ENCODE assay signal across 8 cellular contexts in the genomic region with DNA sequence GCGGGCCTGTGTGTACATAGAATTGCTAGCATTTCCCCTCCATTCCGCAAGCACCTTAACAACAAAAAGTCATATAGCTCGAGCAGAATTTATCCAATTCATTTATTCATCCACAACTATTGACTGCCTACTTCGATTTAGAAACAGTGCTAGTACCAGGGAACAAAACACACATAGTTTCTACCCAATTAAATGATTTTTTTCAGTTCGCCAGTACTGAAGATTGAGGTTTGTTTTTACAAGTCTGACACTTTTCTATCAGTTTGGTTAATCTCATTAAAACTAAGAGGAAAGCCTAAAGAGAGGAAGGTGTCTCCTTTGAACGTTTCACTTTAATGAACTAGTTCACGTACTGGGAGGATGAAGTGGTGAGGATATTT. TPM values are rescaled to one million over a fixed set of nuclear protein-coding genes. Genes with fewer than 3 reads are reported as not detected.
DNase-seq lines count a peak whose midpoint lies in the region; ATAC-seq, FAIRE-seq and TF ChIP-seq lines count a peak whose summit lies in the region.

No MANE protein-coding gene starts in this region.

- TF ChIP-seq POLR2A in adrenal gland (IDR thresholded peaks at IDR 0.05) (no peak), HepG2 (IDR thresholded peaks at IDR 0.05; ENCODE audit: insufficient read depth in 1 of 2, low read depth in 2 of 2, low read length in 2 of 2) (no peak)

- H3K36me3 Mint-ChIP-seq in activated T-cell treated with anti-CD3 and anti-CD28 coated beads, Interleukin-2, amount 50 U/mL, for 72 hours (ENCODE audit: insufficient read depth in 2 of 2), result peaks cover 8 to 10% of the 10 kb centered on the region in 2 donors

- 0 to 1% (median 0%) methylated on average over 7 of the region's 7 CpGs for WGBS in adrenal gland, 4 donors
- WGBS in HepG2 (ENCODE audit: low lambda C conversion rate), result under 1% methylated on average over 7 of the region's 7 CpGs

- H3K4me3 Mint-ChIP-seq in activated T-cell treated with anti-CD3 and anti-CD28 coated beads, Interleukin-2, amount 50 U/mL, for 72 hours, result peak overlapping the region; percentile 99 to 100

- H3K9me3 ChIP-seq in adrenal gland (replicated peaks in 1 of 3) (no peaks in the 10 kb centered on the region), HepG2 (ENCODE audit: low read length) (no peaks in the 10 kb centered on the region), tibial artery (no peaks in the 10 kb centered on the region)

- H3K79me2 ChIP-seq in HepG2 (ENCODE audit: insufficient read depth, low read length), result peaks cover 70% of the 10 kb centered on the region

- intact Hi-C loops in adrenal gland (cut with DNase I) (loop anchor here in 1 of 2 donors (10.0 kb wide), 1 partner anchor 46 kb away; no protein-coding TSS in a partner anchor), HepG2 (cut with micrococcal nuclease; ENCODE audit: unreplicated experiment) (loop anchor here (2.0 to 5.0 kb wide), 2 partner anchors 64 to 96 kb away; partner anchors contain the start of gene BLTP3A), tibial artery (cut with DNase I; ENCODE audit: low total_unique reads) (loop anchor here (5.0 kb wide), 2 partner anchors 96 to 131 kb away; partner anchors contain the start of genes BLTP3A and SNRPC)

- DNase-seq in activated T-cell treated with anti-CD3 and anti-CD28 coated beads, Interleukin-2, amount 50 U/mL, for 72 hours, result no peak
- DNase-seq in activated T-cell treated with anti-CD3 and anti-CD28 coated beads for 4 hours (no peak), adrenal gland (no peak), HepG2 (ENCODE audit: low spot score) (no peak), tibial artery (no peak), hepatic stellate cell (ENCODE audit: low spot score) (no peak), GM03348 (ENCODE audit: low spot score) (no peak)

- TF ChIP-seq EP300 in HepG2 (IDR thresholded peaks at IDR 0.05; ENCODE audit: low read depth in 2 of 2, low read length in 2 of 2) (no peak), HepG2 (CRISPR knock-in tag; IDR thresholded peaks at IDR 0.05; ENCODE audit: borderline replicate concordance) (no peak)

- ATAC-seq in activated T-cell treated with anti-CD3 and anti-CD28 coated beads, Interleukin-2, amount 50 U/mL, for 72 hours (replicated peaks in 1 of 2), result no peak
- ATAC-seq in HepG2 (no peak), HG03469 (IDR thresholded peaks at IDR 0.05; ENCODE audit: unreplicated experiment) (no peak)

- peak overlapping the region; percentile 100 for H3K27ac Mint-ChIP-seq in activated T-cell treated with anti-CD3 and anti-CD28 coated beads, Interleukin-2, amount 50 U/mL, for 72 hours

- no peaks in the 10 kb centered on the region for H3K27me3 Mint-ChIP-seq in activated T-cell treated with anti-CD3 and anti-CD28 coated beads, Interleukin-2, amount 50 U/mL, for 72 hours (ENCODE audit: low read depth)

- TF ChIP-seq CTCF in adrenal gland (IDR thresholded peaks at IDR 0.05) (no peak), HepG2 (CRISPR knock-in tag; IDR thresholded peaks at IDR 0.05) (no peak), tibial artery (IDR thresholded peaks at IDR 0.05) (no peak)

- H3K9ac ChIP-seq in HepG2 (ENCODE audit: insufficient read depth, low read depth, low read length), result peak overlapping the region; percentile 88

- peak overlapping the region; percentile 76 to 95 (median 84) for H3K27ac ChIP-seq in adrenal gland
- peak overlapping the region; percentile 84 for H3K27ac ChIP-seq in HepG2 (ENCODE audit: extremely low read length, insufficient read depth, low read length)
- H3K27ac ChIP-seq in tibial artery, result peak overlapping the region; percentile 87 to 88

- H3K4me3 ChIP-seq in adrenal gland (peak overlapping the region in 3 of 4 donors; percentile 90 to 96 (median 92)), HepG2 (replicated peaks in 1 of 3; ENCODE audit: insufficient read depth in 1 of 3, low read depth in 2 of 3, low read length in 3 of 3) (peak overlapping the region; percentile 92 to 97 (median 94)), tibial artery (peak overlapping the region; percentile 75 to 95)

- BruUV-seq in HepG2 (replicated peaks; lab: Mats Ljungman, UMichigan), result TSS peak; percentile 96

- TF ChIP-seq RAD21 in HepG2 (CRISPR knock-in tag; IDR thresholded peaks at IDR 0.05), result no peak

- H3K4me1 ChIP-seq in adrenal gland (replicated peaks in 1 of 2) (peaks cover 18 to 37% of the 10 kb centered on the region in 2 donors), HepG2 (ENCODE audit: insufficient read depth, low read length) (peaks cover 55% of the 10 kb centered on the region), tibial artery (peaks cover 0 to 38% (median 19%) of the 10 kb centered on the region in 4 donors)

- peak overlapping the region; percentile 74 for H2AFZ ChIP-seq in HepG2 (ENCODE audit: low read length)

- H3K27me3 ChIP-seq in adrenal gland (no peaks in the 10 kb centered on the region), HepG2 (ENCODE audit: control insufficient read depth in 1 of 2, insufficient read depth in 2 of 2, low read length in 2 of 2) (no peaks in the 10 kb centered on the region; a peak in 1 of 5 replicates), tibial artery (no peaks in the 10 kb centered on the region)

- no peak for FAIRE-seq in HepG2 (lab: Jason Lieb, UNC)

- H3K4me2 ChIP-seq in HepG2 (ENCODE audit: low read depth, low read length), result peak overlapping the region; percentile 83

- POLR2A ChIA-PET in HepG2 (lab: Yijun Ruan, JAX), result interaction anchor here (0.6 to 2.7 kb wide), 17 partner anchors 10 to 371 kb away, joined by 3 to 19 read pairs (median 4); partner anchors contain the start of genes BLTP3A, ILRUN, SNRPC and ZNF76

- H3K4me1 Mint-ChIP-seq in activated T-cell treated with anti-CD3 and anti-CD28 coated beads, Interleukin-2, amount 50 U/mL, for 72 hours (ENCODE audit: low read depth), result peaks cover 42% of the 10 kb centered on the region

- in situ Hi-C loops in HepG2 (cut with HindIII; ENCODE audit: extremely low pct_ligation_motif_present, low pct_unique_long_range_greater_than_20kb), result no loop called here

- CTCF ChIA-PET in HepG2 (lab: Yijun Ruan, JAX; ENCODE audit: low intra/inter-chr PET ratio, low total read pairs), result no interaction called here

- H3K9me3 Mint-ChIP-seq in activated T-cell treated with anti-CD3 and anti-CD28 coated beads, Interleukin-2, amount 50 U/mL, for 72 hours, result peaks cover 3% of the 10 kb centered on the region in 2 donors

- H3K36me3 ChIP-seq in adrenal gland (replicated peaks in 1 of 2) (no peaks in the 10 kb centered on the region), HepG2 (replicated peaks in 1 of 2; ENCODE audit: control insufficient read depth in 1 of 2, insufficient read depth in 2 of 2, low read length in 2 of 2) (no peaks in the 10 kb centered on the region; a peak in 1 of 5 replicates), tibial artery (peaks cover 0 to 5% (median 4%) of the 10 kb centered on the region in 3 donors)

- H4K20me1 ChIP-seq in HepG2 (ENCODE audit: insufficient read depth, low read length), result no peaks in the 10 kb centered on the region

RNA-seq across cellular contexts. Expression of gene TAF11, which starts 0.6 kb away (rescaled TPM):
- total RNA-seq in activated T-cell treated with anti-CD3 and anti-CD28 coated beads, Interleukin-2, amount 50 U/mL, for 72 hours, result 10 to 100 TPM; 29.1 to 30.9 TPM
- total RNA-seq in adrenal gland (10 to 100 TPM; 16.4 to 27.8 (median 23.8) TPM), HepG2 (2016; rRNA removed; fragmentation: Illumina TruSeq; extraction: Trizol) (73.6 and 94.9 TPM in 2 replicates)
- polyA plus RNA-seq in adrenal gland (10 to 100 TPM; 28.5 to 45.5 (median 42.6) TPM), HepG2 (2011; rRNA removed) (29.5 and 35.4 TPM in 2 replicates)
- 15.2 and 17.0 TPM in 2 replicates for total RNA-seq in HepG2 (2016; cell fraction: cytosol; rRNA removed; fragmentation: Illumina TruSeq; extraction: Trizol; ENCODE audit: low read depth)
- total RNA-seq in HepG2 (2016; cell fraction: insoluble cytoplasmic fraction; rRNA removed; fragmentation: Illumina TruSeq; extraction: Trizol), result 76.1 and 101 TPM in 2 replicates
- 48.5 and 59.3 TPM in 2 replicates for total RNA-seq in HepG2 (2016; cell fraction: membrane; rRNA removed; fragmentation: Illumina TruSeq; extraction: Trizol)
- 26.5 and 29.8 TPM in 2 replicates for total RNA-seq in HepG2 (2016; cell fraction: nucleus; rRNA removed; fragmentation: Illumina TruSeq; extraction: Trizol)
- 19.6 and 30.9 TPM in 2 replicates for polyA plus RNA-seq in HepG2 (2011; cell fraction: cytosol; rRNA removed)
- polyA plus RNA-seq in HepG2 (2011; cell fraction: nucleus; rRNA removed), result 15.0 and 19.9 TPM in 2 replicates
- 25.1 and 34.4 TPM in 2 replicates for polyA plus RNA-seq in HepG2 (2012)
- polyA plus RNA-seq in HepG2 (2016; cell fraction: cytosol; fragmentation: Illumina TruSeq; extraction: Trizol; ENCODE audit: low read depth), result 17.3 and 17.5 TPM in 2 replicates
- 93.7 and 105 TPM in 2 replicates for polyA plus RNA-seq in HepG2 (2016; cell fraction: insoluble cytoplasmic fraction; fragmentation: Illumina TruSeq; extraction: Trizol; ENCODE audit: low read depth)
- 40.2 and 43.7 TPM in 2 replicates for polyA plus RNA-seq in HepG2 (2016; cell fraction: membrane; fragmentation: Illumina TruSeq; extraction: Trizol; ENCODE audit: low read depth)
- 53.1 and 56.0 TPM in 2 replicates for polyA plus RNA-seq in HepG2 (2016; cell fraction: nucleus; fragmentation: Illumina TruSeq; extraction: Trizol; ENCODE audit: insufficient read depth, low read depth)
- 10.4 and 14.8 TPM in 2 replicates for polyA minus RNA-seq in HepG2 (2011; rRNA and poly(A)+ RNA removed; ENCODE audit: low replicate concordance)
- 9.6 and 10.0 TPM in 2 replicates for polyA minus RNA-seq in HepG2 (2011; cell fraction: cytosol; rRNA and poly(A)+ RNA removed)
- 11.2 and 13.4 TPM in 2 replicates for polyA minus RNA-seq in HepG2 (2011; cell fraction: nucleus; rRNA and poly(A)+ RNA removed)

RNA-seq across cellular contexts. Expression of gene ANKS1A, which starts 0.6 kb away (rescaled TPM):
- total RNA-seq in activated T-cell treated with anti-CD3 and anti-CD28 coated beads, Interleukin-2, amount 50 U/mL, for 72 hours, result 1 to 10 TPM; 9.2 to 9.6 TPM
- total RNA-seq in adrenal gland, result 10 to 100 TPM; 22.8 to 68.0 (median 45.4) TPM
- polyA plus RNA-seq in adrenal gland, result 10 to 100 TPM; 12.6 to 21.1 (median 15.7) TPM
- total RNA-seq in HepG2 (2016; rRNA removed; fragmentation: Illumina TruSeq; extraction: Trizol), result 14.5 and 15.1 TPM in 2 replicates
- total RNA-seq in HepG2 (2016; cell fraction: cytosol; rRNA removed; fragmentation: Illumina TruSeq; extraction: Trizol; ENCODE audit: low read depth), result 1.8 and 2.1 TPM in 2 replicates
- total RNA-seq in HepG2 (2016; cell fraction: insoluble cytoplasmic fraction; rRNA removed; fragmentation: Illumina TruSeq; extraction: Trizol), result 11.8 and 14.7 TPM in 2 replicates
- 5.1 and 5.2 TPM in 2 replicates for total RNA-seq in HepG2 (2016; cell fraction: membrane; rRNA removed; fragmentation: Illumina TruSeq; extraction: Trizol)
- total RNA-seq in HepG2 (2016; cell fraction: nucleus; rRNA removed; fragmentation: Illumina TruSeq; extraction: Trizol), result 12.6 and 14.4 TPM in 2 replicates
- 7.2 and 8.2 TPM in 2 replicates for polyA plus RNA-seq in HepG2 (2011; rRNA removed)
- 3.6 and 4.0 TPM in 2 replicates for polyA plus RNA-seq in HepG2 (2011; cell fraction: cytosol; rRNA removed)
- polyA plus RNA-seq in HepG2 (2011; cell fraction: nucleus; rRNA removed), result 15.9 and 18.1 TPM in 2 replicates
- 10.9 and 11.3 TPM in 2 replicates for polyA plus RNA-seq in HepG2 (2012)
- polyA plus RNA-seq in HepG2 (2016; cell fraction: cytosol; fragmentation: Illumina TruSeq; extraction: Trizol; ENCODE audit: low read depth), result 0.49 and 0.55 TPM in 2 replicates
- polyA plus RNA-seq in HepG2 (2016; cell fraction: insoluble cytoplasmic fraction; fragmentation: Illumina TruSeq; extraction: Trizol; ENCODE audit: low read depth), result 7.8 and 11.0 TPM in 2 replicates
- polyA plus RNA-seq in HepG2 (2016; cell fraction: membrane; fragmentation: Illumina TruSeq; extraction: Trizol; ENCODE audit: low read depth), result 1.5 and 2.0 TPM in 2 replicates
- polyA plus RNA-seq in HepG2 (2016; cell fraction: nucleus; fragmentation: Illumina TruSeq; extraction: Trizol; ENCODE audit: insufficient read depth, low read depth), result 16.3 and 18.8 TPM in 2 replicates
- polyA minus RNA-seq in HepG2 (2011; rRNA and poly(A)+ RNA removed; ENCODE audit: low replicate concordance), result 16.7 and 18.1 TPM in 2 replicates
- polyA minus RNA-seq in HepG2 (2011; cell fraction: cytosol; rRNA and poly(A)+ RNA removed), result 6.1 and 8.1 TPM in 2 replicates
- polyA minus RNA-seq in HepG2 (2011; cell fraction: nucleus; rRNA and poly(A)+ RNA removed), result 13.3 and 13.8 TPM in 2 replicates
